ENCODE assay signal across 35 cellular contexts in the genomic region with DNA sequence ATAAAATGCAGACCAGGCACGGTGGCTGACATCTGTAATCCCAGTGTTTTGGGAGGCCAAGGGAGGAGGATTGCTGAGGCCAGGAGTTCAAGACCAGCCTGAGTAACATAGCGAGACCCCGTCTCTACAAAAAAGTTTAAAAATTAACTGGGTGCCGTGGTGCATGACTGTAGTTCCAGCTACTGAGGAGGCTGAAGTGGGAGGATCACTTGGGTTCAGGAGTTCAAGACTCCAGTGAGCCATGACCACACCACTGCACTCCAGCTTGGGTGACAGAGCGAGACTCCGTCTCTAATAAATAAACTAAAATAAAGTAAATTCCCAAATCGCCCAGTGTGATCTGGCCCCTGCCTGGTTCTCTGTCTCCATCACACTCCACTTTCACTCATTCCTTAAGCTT. TPM values are rescaled to one million over a fixed set of nuclear protein-coding genes. Genes with fewer than 3 reads are reported as not detected.
"Had no signal": no experiment of that assay in that cellular context is flagged by ENCODE, and none has a peak within 500 bp of the region (broad histone marks: within the 10 kb centered on the region; RNA-seq: fewer than 3 reads in every experiment).

No MANE protein-coding gene starts in this region.

- H3K27ac Mint-ChIP-seq: activated CD8-positive, alpha-beta T cell treated with anti-CD3 and anti-CD28 coated beads for 36 hours; activated naive CD8-positive, alpha-beta T cell treated with anti-CD3 and anti-CD28 coated beads for 36 hours; activated T-cell treated with anti-CD3 and anti-CD28 coated beads, Interleukin-2, amount 50 U/mL, for 72 hours; activated T-helper 17 cell treated with anti-CD3 and anti-CD28 coated beads, Interleukin-2, amount 50 U/mL, for 72 hours had no signal

- H3K9me3 Mint-ChIP-seq: activated CD8-positive, alpha-beta T cell treated with anti-CD3 and anti-CD28 coated beads for 36 hours; activated naive CD8-positive, alpha-beta T cell treated with anti-CD3 and anti-CD28 coated beads for 36 hours; activated T-helper 17 cell treated with anti-CD3 and anti-CD28 coated beads, Interleukin-2, amount 50 U/mL, for 72 hours had no signal

- ATAC-seq: activated CD8-positive, alpha-beta T cell treated with anti-CD3 and anti-CD28 coated beads for 36 hours; activated T-cell treated with anti-CD3 and anti-CD28 coated beads, Interleukin-2, amount 50 U/mL, for 72 hours; activated T-helper 17 cell treated with anti-CD3 and anti-CD28 coated beads, Interleukin-2, amount 50 U/mL, for 72 hours; PC-3 had no signal

- H3K4me3 Mint-ChIP-seq: activated CD8-positive, alpha-beta T cell treated with anti-CD3 and anti-CD28 coated beads for 36 hours; activated naive CD8-positive, alpha-beta T cell treated with anti-CD3 and anti-CD28 coated beads for 36 hours; activated T-cell treated with anti-CD3 and anti-CD28 coated beads, Interleukin-2, amount 50 U/mL, for 72 hours; activated T-helper 17 cell treated with anti-CD3 and anti-CD28 coated beads, Interleukin-2, amount 50 U/mL, for 72 hours had no signal

- H3K27me3 Mint-ChIP-seq: activated CD8-positive, alpha-beta T cell treated with anti-CD3 and anti-CD28 coated beads for 36 hours; activated naive CD8-positive, alpha-beta T cell treated with anti-CD3 and anti-CD28 coated beads for 36 hours; activated T-helper 17 cell treated with anti-CD3 and anti-CD28 coated beads, Interleukin-2, amount 50 U/mL, for 72 hours had no signal

- H3K4me1 ChIP-seq: Peyer's patch, SJCRH30 had no signal

- H3K4me3 ChIP-seq: Peyer's patch, SJCRH30, SK-N-MC had no signal

- DNase-seq: activated CD4-positive, alpha-beta T cell treated with anti-CD3 and anti-CD28 coated beads for 1 hour; activated CD4-positive, alpha-beta T cell treated with anti-CD3 and anti-CD28 coated beads for 48 hours; activated CD4-positive, CD25-positive, alpha-beta regulatory T cell; activated CD8-positive, alpha-beta T cell treated with anti-CD3 and anti-CD28 coated beads for 36 hours; activated effector memory CD4-positive, alpha-beta T cell treated with anti-CD3 and anti-CD28 coated beads, Interleukin-2, amount 50 U/mL, for 16 hours; activated naive CD4-positive, alpha-beta T cell; activated naive CD4-positive, alpha-beta T cell treated with anti-CD3 and anti-CD28 coated beads, Interleukin-2, amount 50 U/mL, for 16 hours; activated naive CD8-positive, alpha-beta T cell treated with anti-CD3 and anti-CD28 coated beads for 36 hours; activated T-cell treated with anti-CD3 and anti-CD28 coated beads, Interleukin-2, amount 50 U/mL, for 1 hour; activated T-cell treated with anti-CD3 and anti-CD28 coated beads, Interleukin-2, amount 50 U/mL, for 72 hours; amniotic stem cell; aorta; brain microvascular endothelial cell; central memory CD4-positive, alpha-beta T cell; Karpas-422; NCI-H1105; NCI-H1436; NCI-H1694; NCI-H1930; NCI-H2081 treated with DMSO at 0.1 percent for 48 hours; NCI-H226; NCI-H446 treated with DMSO at 0.1 percent for 48 hours; NCI-H524; NCI-H69; PC-3; Peyer's patch; SHP77; SJCRH30; T1000; WERI-Rb-1 had no signal

- H3K9me3 ChIP-seq: Peyer's patch, SJCRH30 had no signal

- H3K4me1 Mint-ChIP-seq: activated naive CD8-positive, alpha-beta T cell treated with anti-CD3 and anti-CD28 coated beads for 36 hours; activated T-helper 17 cell treated with anti-CD3 and anti-CD28 coated beads, Interleukin-2, amount 50 U/mL, for 72 hours had no signal

- H3K27ac ChIP-seq: brain microvascular endothelial cell, Peyer's patch, SJCRH30, SK-N-MC, WERI-Rb-1 had no signal

- H3K36me3 ChIP-seq: brain microvascular endothelial cell, Peyer's patch, SJCRH30, WERI-Rb-1 had no signal

- H3K36me3 Mint-ChIP-seq: activated naive CD8-positive, alpha-beta T cell treated with anti-CD3 and anti-CD28 coated beads for 36 hours had no signal

- H3K27me3 ChIP-seq: brain microvascular endothelial cell, Peyer's patch, SJCRH30 had no signal

RNA-seq across cellular contexts. Expression of a gene that starts 43.7 kb away (rescaled TPM):
- total RNA-seq: activated CD8-positive, alpha-beta memory T cell treated with anti-CD3 and anti-CD28 coated beads for 36 hours; activated CD8-positive, alpha-beta T cell treated with anti-CD3 and anti-CD28 coated beads for 36 hours; activated naive CD8-positive, alpha-beta T cell treated with anti-CD3 and anti-CD28 coated beads for 36 hours; activated T-helper 17 cell treated with anti-CD3 and anti-CD28 coated beads, Interleukin-2, amount 50 U/mL, for 72 hours; T-helper 1 cell treated with Interleukin-12 subunit alpha and Interleukin-12 subunit beta and Interleukin-4 antibody, amounts not matched to agents 30 ng/mL and 1 ng/mL, for 36 hours; T-helper 2 cell treated with Interferon-gamma antibody and Interleukin-4, amounts not matched to agents 100 ng/mL and 5 ng/mL, for 36 hours had no signal
